9 cellular contexts compared by ENCODE assay signal in genomic region chr7:80392229-80393169, GRCh38.
DNase-seq lines count a peak whose midpoint lies in the region; ATAC-seq and TF ChIP-seq lines count a peak whose summit lies in the region.
"Had no signal": no experiment of that assay in that cellular context is flagged by ENCODE, and none has a peak within 500 bp of the region (broad histone marks: within the 10 kb centered on the region; RNA-seq: fewer than 3 reads in every experiment).

No MANE protein-coding gene starts in this region.

- H3K27ac Mint-ChIP-seq in neural crest cell (ENCODE audit: unreplicated experiment), result no peak overlapping the region
- no peak overlapping the region for H3K27ac Mint-ChIP-seq in activated CD4-positive, alpha-beta T cell treated with anti-CD3 and anti-CD28 coated beads for 36 hours

- H3K4me3 Mint-ChIP-seq in neural crest cell, result no peak overlapping the region
- H3K4me3 Mint-ChIP-seq in activated CD4-positive, alpha-beta T cell treated with anti-CD3 and anti-CD28 coated beads for 36 hours, result no peak overlapping the region

- DNase-seq in ELR (ENCODE audit: low read depth), result peak; percentile 66
- peak; percentile 4 for DNase-seq in NCI-H2029 treated with DMSO at 0.1 percent for 48 hours (lab: John Stamatoyannopoulos, UW)
- DNase-seq in cerebellum (ENCODE audit: low spot score), result peak; percentile 21
- DNase-seq in neural crest cell (ENCODE audit: low read depth, low spot score), result no peak
- DNase-seq in cortex of kidney (lab: John Stamatoyannopoulos, UW), result no peak
- no peak for DNase-seq in activated CD4-positive, alpha-beta T cell treated with anti-CD3 and anti-CD28 coated beads, Interleukin-2, amount 50 U/mL, for 4 hours
- DNase-seq in activated CD4-positive, alpha-beta T cell treated with anti-CD3 and anti-CD28 coated beads for 36 hours, result no peak

- intact Hi-C loops in activated CD4-positive, alpha-beta T cell treated with anti-CD3 and anti-CD28 coated beads for 36 hours (cut with DNase I, micrococcal nuclease), result loop anchor here (1.0 to 10.0 kb wide), 4 partner anchors 258 to 332 kb away; partner anchors contain the start of gene GNAI1 (in 2 of the 2)

- H3K27me3 Mint-ChIP-seq in neural crest cell (ENCODE audit: low read depth), result no peaks in the 10 kb centered on the region
- no peaks in the 10 kb centered on the region for H3K27me3 Mint-ChIP-seq in activated CD4-positive, alpha-beta T cell treated with anti-CD3 and anti-CD28 coated beads for 36 hours

- no peaks in the 10 kb centered on the region for H3K9me3 Mint-ChIP-seq in neural crest cell
- no peaks in the 10 kb centered on the region for H3K9me3 Mint-ChIP-seq in activated CD4-positive, alpha-beta T cell treated with anti-CD3 and anti-CD28 coated beads for 36 hours (ENCODE audit: low read depth)

- peaks cover 4% of the 10 kb centered on the region for H3K4me1 Mint-ChIP-seq in neural crest cell
- H3K4me1 Mint-ChIP-seq in activated CD4-positive, alpha-beta T cell treated with anti-CD3 and anti-CD28 coated beads for 36 hours, result no peaks in the 10 kb centered on the region

- POLR2A ChIA-PET in activated CD4-positive, alpha-beta T cell treated with anti-CD3 and anti-CD28 coated beads for 36 hours (lab: Charles Lee), result no interaction called here

- TF ChIP-seq CTCF in neural crest cell (conservative IDR thresholded peaks at IDR 0.05), result peak; percentile 73

- ATAC-seq in activated CD4-positive, alpha-beta T cell treated with anti-CD3 and anti-CD28 coated beads for 36 hours, result no peak
- ATAC-seq in GM19397 (IDR thresholded peaks at IDR 0.05; ENCODE audit: unreplicated experiment), result no peak
- ATAC-seq: K562 had no signal

- CTCF ChIA-PET in activated CD4-positive, alpha-beta T cell treated with anti-CD3 and anti-CD28 coated beads for 36 hours (lab: Charles Lee), result interaction anchor here (0.6 to 2.3 kb wide), 10 partner anchors 9 to 333 kb away, joined by 3 to 8 read pairs (median 4); partner anchors contain the start of gene GNAI1

- no peaks in the 10 kb centered on the region for H3K36me3 Mint-ChIP-seq in neural crest cell (ENCODE audit: low read depth)
- H3K36me3 Mint-ChIP-seq in activated CD4-positive, alpha-beta T cell treated with anti-CD3 and anti-CD28 coated beads for 36 hours (ENCODE audit: low read depth), result no peaks in the 10 kb centered on the region

Comparison
In these comparisons a context has a peak if more than half of its experiments do, and no peak if none do; other contexts are left out.
1. DNase-seq: peak in ELR (single experiment), NCI-H2029 treated with DMSO at 0.1 percent for 48 hours (single experiment) and cerebellum (single experiment); none in neural crest cell (single experiment), cortex of kidney (single experiment), activated CD4-positive, alpha-beta T cell treated with anti-CD3 and anti-CD28 coated beads, Interleukin-2, amount 50 U/mL, for 4 hours (0 of 2) and activated CD4-positive, alpha-beta T cell treated with anti-CD3 and anti-CD28 coated beads for 36 hours (single experiment).